ENCODE assay signal across 1 cellular context in the genomic region with DNA sequence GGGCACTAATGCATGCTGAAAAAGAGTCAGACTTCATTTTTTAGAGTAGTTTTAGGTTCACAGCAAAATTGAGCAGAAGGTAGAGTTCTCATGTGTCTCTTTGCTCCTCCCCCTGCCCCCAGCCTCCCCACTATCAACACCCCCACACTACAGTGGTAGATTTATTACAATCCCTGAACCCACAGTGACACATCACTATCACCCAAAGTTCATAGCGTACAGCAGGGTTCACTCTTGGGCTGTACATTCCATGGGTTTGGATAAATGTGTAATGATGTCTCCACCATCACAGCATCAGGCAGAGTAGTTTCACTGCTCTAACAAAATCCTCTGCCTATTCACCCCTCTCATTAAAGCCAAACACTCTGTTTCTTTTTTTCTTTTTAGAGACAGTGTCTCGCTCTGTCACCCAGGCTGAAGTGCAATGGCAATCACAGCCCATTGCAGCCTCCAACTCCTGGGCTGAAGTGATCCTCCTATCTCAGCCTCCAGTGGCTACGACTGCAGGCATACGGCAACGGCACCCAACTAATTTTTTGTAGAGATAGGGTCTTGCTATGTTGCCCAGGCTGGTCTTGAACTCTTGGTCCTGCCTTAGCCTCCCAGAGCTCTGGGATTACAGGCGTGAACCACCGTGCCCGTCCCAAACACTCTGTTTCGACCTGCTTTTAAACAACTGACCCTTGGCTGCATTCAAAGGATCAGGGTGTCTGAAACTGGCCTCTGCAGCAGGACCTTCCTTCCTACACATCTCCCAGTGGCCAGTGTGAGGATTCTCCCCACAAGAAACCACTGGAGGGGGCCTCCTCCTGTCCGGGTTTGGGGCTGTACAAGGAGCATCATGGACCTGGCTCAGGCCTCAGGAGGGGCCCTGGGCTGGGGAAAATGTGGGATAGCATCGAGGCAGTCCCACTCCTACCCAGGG.
TF ChIP-seq lines count a peak whose summit lies in the region.

No MANE protein-coding gene starts in this region.

TF ChIP-seq in K562, 482 proteins besides CTCF, POLR2A, EP300 and RAD21 (continued from another document and continues in another):
- TF ChIP-seq, protein P1, sequence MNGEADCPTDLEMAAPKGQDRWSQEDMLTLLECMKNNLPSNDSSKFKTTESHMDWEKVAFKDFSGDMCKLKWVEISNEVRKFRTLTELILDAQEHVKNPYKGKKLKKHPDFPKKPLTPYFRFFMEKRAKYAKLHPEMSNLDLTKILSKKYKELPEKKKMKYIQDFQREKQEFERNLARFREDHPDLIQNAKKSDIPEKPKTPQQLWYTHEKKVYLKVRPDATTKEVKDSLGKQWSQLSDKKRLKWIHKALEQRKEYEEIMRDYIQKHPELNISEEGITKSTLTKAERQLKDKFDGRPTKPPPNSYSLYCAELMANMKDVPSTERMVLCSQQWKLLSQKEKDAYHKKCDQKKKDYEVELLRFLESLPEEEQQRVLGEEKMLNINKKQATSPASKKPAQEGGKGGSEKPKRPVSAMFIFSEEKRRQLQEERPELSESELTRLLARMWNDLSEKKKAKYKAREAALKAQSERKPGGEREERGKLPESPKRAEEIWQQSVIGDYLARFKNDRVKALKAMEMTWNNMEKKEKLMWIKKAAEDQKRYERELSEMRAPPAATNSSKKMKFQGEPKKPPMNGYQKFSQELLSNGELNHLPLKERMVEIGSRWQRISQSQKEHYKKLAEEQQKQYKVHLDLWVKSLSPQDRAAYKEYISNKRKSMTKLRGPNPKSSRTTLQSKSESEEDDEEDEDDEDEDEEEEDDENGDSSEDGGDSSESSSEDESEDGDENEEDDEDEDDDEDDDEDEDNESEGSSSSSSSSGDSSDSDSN (IDR thresholded peaks at IDR 0.05; ENCODE audit: borderline replicate concordance in 1 of 2, low read depth in 2 of 2, low read length in 2 of 2) = 0 out of 4 replicates have a peak, but pooled peaks of 1 of the 2 experiments have one; percentile 27
- TF ChIP-seq KHSRP (IDR thresholded peaks at IDR 0.05) (no peak), NFYB (IDR thresholded peaks at IDR 0.05; ENCODE audit: extremely low read depth, insufficient read length) (no peak), COPS2 (conservative IDR thresholded peaks at IDR 0.05) (no peak), HDAC3 (IDR thresholded peaks at IDR 0.05; ENCODE audit: borderline replicate concordance, partially characterized antibody) (no peak), NR2F6 (CRISPR knock-in tag; IDR thresholded peaks at IDR 0.05) (no peak), KDM1A (IDR thresholded peaks at IDR 0.05) (peak; percentile 63 to 64; a peak in 2 of 4 replicates), ZNF696 (CRISPR knock-in tag; conservative IDR thresholded peaks at IDR 0.05) (no peak), MCM2 (IDR thresholded peaks at IDR 0.05; ENCODE audit: low read depth) (no peak), HDAC2 (IDR thresholded peaks at IDR 0.05) (peak; percentile 27; the same call in 1 of the 2 replicates), GATA2 (CRISPR knock-in tag; IDR thresholded peaks at IDR 0.05) (no peak), LEF1 (IDR thresholded peaks at IDR 0.05) (0 out of 2 replicates have a peak, but pooled peaks have one; percentile 52), CREM (IDR thresholded peaks at IDR 0.05; ENCODE audit: low read depth) (peak; percentile 49), SMARCA5 (IDR thresholded peaks at IDR 0.05) (peak; percentile 80; the same call in 1 of the 2 replicates), HMGN3 (IDR thresholded peaks at IDR 0.05; ENCODE audit: borderline replicate concordance, extremely low read depth, insufficient read length, low read depth, low read length) (no peak), ZC3H8 (IDR thresholded peaks at IDR 0.05) (no peak), CBX8 (IDR thresholded peaks at IDR 0.05; ENCODE audit: borderline replicate concordance, extremely low read depth, low read depth, low read length, poor library complexity, severe bottlenecking) (no peak), MAFF (IDR thresholded peaks at IDR 0.05; ENCODE audit: low read length) (no peak; the same call in 1 of the 2 replicates), ZNF785 (CRISPR knock-in tag; IDR thresholded peaks at IDR 0.05) (no peak)
- TF ChIP-seq, protein P2, sequence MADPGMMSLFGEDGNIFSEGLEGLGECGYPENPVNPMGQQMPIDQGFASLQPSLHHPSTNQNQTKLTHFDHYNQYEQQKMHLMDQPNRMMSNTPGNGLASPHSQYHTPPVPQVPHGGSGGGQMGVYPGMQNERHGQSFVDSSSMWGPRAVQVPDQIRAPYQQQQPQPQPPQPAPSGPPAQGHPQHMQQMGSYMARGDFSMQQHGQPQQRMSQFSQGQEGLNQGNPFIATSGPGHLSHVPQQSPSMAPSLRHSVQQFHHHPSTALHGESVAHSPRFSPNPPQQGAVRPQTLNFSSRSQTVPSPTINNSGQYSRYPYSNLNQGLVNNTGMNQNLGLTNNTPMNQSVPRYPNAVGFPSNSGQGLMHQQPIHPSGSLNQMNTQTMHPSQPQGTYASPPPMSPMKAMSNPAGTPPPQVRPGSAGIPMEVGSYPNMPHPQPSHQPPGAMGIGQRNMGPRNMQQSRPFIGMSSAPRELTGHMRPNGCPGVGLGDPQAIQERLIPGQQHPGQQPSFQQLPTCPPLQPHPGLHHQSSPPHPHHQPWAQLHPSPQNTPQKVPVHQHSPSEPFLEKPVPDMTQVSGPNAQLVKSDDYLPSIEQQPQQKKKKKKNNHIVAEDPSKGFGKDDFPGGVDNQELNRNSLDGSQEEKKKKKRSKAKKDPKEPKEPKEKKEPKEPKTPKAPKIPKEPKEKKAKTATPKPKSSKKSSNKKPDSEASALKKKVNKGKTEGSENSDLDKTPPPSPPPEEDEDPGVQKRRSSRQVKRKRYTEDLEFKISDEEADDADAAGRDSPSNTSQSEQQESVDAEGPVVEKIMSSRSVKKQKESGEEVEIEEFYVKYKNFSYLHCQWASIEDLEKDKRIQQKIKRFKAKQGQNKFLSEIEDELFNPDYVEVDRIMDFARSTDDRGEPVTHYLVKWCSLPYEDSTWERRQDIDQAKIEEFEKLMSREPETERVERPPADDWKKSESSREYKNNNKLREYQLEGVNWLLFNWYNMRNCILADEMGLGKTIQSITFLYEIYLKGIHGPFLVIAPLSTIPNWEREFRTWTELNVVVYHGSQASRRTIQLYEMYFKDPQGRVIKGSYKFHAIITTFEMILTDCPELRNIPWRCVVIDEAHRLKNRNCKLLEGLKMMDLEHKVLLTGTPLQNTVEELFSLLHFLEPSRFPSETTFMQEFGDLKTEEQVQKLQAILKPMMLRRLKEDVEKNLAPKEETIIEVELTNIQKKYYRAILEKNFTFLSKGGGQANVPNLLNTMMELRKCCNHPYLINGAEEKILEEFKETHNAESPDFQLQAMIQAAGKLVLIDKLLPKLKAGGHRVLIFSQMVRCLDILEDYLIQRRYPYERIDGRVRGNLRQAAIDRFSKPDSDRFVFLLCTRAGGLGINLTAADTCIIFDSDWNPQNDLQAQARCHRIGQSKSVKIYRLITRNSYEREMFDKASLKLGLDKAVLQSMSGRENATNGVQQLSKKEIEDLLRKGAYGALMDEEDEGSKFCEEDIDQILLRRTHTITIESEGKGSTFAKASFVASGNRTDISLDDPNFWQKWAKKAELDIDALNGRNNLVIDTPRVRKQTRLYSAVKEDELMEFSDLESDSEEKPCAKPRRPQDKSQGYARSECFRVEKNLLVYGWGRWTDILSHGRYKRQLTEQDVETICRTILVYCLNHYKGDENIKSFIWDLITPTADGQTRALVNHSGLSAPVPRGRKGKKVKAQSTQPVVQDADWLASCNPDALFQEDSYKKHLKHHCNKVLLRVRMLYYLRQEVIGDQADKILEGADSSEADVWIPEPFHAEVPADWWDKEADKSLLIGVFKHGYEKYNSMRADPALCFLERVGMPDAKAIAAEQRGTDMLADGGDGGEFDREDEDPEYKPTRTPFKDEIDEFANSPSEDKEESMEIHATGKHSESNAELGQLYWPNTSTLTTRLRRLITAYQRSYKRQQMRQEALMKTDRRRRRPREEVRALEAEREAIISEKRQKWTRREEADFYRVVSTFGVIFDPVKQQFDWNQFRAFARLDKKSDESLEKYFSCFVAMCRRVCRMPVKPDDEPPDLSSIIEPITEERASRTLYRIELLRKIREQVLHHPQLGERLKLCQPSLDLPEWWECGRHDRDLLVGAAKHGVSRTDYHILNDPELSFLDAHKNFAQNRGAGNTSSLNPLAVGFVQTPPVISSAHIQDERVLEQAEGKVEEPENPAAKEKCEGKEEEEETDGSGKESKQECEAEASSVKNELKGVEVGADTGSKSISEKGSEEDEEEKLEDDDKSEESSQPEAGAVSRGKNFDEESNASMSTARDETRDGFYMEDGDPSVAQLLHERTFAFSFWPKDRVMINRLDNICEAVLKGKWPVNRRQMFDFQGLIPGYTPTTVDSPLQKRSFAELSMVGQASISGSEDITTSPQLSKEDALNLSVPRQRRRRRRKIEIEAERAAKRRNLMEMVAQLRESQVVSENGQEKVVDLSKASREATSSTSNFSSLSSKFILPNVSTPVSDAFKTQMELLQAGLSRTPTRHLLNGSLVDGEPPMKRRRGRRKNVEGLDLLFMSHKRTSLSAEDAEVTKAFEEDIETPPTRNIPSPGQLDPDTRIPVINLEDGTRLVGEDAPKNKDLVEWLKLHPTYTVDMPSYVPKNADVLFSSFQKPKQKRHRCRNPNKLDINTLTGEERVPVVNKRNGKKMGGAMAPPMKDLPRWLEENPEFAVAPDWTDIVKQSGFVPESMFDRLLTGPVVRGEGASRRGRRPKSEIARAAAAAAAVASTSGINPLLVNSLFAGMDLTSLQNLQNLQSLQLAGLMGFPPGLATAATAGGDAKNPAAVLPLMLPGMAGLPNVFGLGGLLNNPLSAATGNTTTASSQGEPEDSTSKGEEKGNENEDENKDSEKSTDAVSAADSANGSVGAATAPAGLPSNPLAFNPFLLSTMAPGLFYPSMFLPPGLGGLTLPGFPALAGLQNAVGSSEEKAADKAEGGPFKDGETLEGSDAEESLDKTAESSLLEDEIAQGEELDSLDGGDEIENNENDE (IDR thresholded peaks at IDR 0.05; ENCODE audit: low read depth, low read length) = no peak
- TF ChIP-seq, protein P3, sequence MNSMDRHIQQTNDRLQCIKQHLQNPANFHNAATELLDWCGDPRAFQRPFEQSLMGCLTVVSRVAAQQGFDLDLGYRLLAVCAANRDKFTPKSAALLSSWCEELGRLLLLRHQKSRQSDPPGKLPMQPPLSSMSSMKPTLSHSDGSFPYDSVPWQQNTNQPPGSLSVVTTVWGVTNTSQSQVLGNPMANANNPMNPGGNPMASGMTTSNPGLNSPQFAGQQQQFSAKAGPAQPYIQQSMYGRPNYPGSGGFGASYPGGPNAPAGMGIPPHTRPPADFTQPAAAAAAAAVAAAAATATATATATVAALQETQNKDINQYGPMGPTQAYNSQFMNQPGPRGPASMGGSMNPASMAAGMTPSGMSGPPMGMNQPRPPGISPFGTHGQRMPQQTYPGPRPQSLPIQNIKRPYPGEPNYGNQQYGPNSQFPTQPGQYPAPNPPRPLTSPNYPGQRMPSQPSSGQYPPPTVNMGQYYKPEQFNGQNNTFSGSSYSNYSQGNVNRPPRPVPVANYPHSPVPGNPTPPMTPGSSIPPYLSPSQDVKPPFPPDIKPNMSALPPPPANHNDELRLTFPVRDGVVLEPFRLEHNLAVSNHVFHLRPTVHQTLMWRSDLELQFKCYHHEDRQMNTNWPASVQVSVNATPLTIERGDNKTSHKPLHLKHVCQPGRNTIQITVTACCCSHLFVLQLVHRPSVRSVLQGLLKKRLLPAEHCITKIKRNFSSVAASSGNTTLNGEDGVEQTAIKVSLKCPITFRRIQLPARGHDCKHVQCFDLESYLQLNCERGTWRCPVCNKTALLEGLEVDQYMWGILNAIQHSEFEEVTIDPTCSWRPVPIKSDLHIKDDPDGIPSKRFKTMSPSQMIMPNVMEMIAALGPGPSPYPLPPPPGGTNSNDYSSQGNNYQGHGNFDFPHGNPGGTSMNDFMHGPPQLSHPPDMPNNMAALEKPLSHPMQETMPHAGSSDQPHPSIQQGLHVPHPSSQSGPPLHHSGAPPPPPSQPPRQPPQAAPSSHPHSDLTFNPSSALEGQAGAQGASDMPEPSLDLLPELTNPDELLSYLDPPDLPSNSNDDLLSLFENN (IDR thresholded peaks at IDR 0.05; ENCODE audit: low read depth in 2 of 2, low read length in 2 of 2) = no peak
- TF ChIP-seq, protein P4, sequence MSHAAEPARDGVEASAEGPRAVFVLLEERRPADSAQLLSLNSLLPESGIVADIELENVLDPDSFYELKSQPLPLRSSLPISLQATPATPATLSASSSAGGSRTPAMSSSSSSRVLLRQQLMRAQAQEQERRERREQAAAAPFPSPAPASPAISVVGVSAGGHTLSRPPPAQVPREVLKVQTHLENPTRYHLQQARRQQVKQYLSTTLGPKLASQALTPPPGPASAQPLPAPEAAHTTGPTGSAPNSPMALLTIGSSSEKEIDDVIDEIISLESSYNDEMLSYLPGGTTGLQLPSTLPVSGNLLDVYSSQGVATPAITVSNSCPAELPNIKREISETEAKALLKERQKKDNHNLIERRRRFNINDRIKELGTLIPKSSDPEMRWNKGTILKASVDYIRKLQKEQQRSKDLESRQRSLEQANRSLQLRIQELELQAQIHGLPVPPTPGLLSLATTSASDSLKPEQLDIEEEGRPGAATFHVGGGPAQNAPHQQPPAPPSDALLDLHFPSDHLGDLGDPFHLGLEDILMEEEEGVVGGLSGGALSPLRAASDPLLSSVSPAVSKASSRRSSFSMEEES (CRISPR knock-in tag; IDR thresholded peaks at IDR 0.05) = no peak
- TF ChIP-seq, protein P5, sequence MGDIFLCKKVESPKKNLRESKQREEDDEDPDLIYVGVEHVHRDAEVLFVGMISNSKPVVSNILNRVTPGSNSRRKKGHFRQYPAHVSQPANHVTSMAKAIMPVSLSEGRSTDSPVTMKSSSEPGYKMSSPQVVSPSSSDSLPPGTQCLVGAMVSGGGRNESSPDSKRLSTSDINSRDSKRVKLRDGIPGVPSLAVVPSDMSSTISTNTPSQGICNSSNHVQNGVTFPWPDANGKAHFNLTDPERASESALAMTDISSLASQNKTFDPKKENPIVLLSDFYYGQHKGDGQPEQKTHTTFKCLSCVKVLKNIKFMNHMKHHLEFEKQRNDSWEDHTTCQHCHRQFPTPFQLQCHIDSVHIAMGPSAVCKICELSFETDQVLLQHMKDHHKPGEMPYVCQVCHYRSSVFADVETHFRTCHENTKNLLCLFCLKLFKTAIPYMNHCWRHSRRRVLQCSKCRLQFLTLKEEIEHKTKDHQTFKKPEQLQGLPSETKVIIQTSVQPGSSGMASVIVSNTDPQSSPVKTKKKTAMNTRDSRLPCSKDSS (IDR thresholded peaks at IDR 0.05; ENCODE audit: low read depth, partially characterized antibody) = no peak
- TF ChIP-seq, protein P6, sequence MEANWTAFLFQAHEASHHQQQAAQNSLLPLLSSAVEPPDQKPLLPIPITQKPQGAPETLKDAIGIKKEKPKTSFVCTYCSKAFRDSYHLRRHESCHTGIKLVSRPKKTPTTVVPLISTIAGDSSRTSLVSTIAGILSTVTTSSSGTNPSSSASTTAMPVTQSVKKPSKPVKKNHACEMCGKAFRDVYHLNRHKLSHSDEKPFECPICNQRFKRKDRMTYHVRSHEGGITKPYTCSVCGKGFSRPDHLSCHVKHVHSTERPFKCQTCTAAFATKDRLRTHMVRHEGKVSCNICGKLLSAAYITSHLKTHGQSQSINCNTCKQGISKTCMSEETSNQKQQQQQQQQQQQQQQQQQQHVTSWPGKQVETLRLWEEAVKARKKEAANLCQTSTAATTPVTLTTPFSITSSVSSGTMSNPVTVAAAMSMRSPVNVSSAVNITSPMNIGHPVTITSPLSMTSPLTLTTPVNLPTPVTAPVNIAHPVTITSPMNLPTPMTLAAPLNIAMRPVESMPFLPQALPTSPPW (CRISPR knock-in tag; IDR thresholded peaks at IDR 0.05) = peak; percentile 88
